Comparison of ENCODE assay signal across 15 cellular contexts in genomic region chr5:78243639-78244038, GRCh38. TPM values are rescaled to one million over a fixed set of nuclear protein-coding genes. Genes with fewer than 3 reads are reported as not detected.
DNase-seq lines count a peak whose midpoint lies in the region; ATAC-seq and TF ChIP-seq lines count a peak whose summit lies in the region.
"Had no signal": no experiment of that assay in that cellular context is flagged by ENCODE, and none has a peak within 500 bp of the region (broad histone marks: within the 10 kb centered on the region; RNA-seq: fewer than 3 reads in every experiment).

No MANE protein-coding gene starts in this region.

- dilution Hi-C loops in IMR-90 (cut with HindIII; ENCODE audit: low sequenced_read_pairs, unreplicated experiment) = no loop called here

- TF ChIP-seq RAD21 in IMR-90 (IDR thresholded peaks at IDR 0.05; ENCODE audit: low read length) = no peak

- no peak overlapping the region for H2AK9ac ChIP-seq in IMR-90 (replicated peaks; ENCODE audit: low read depth, low read length, poor library complexity)

- TF ChIP-seq POLR2A in IMR-90 (IDR thresholded peaks at IDR 0.05; ENCODE audit: low read depth, low read length) = no peak
- TF ChIP-seq POLR2A in suprapubic skin (IDR thresholded peaks at IDR 0.05) = no peak

- intact Hi-C loops in IMR-90 (cut with micrococcal nuclease) = loop anchor here (5.0 kb wide), 1 partner anchor 49 kb away; the partner anchor contains the start of gene AP3B1

- POLR2A ChIA-PET in IMR-90 (lab: Charles Lee; ENCODE audit: unreplicated experiment) = no interaction called here

- no TSS peak for BruUV-seq in IMR-90 (replicated peaks; lab: Mats Ljungman, UMichigan)

- H2AFZ ChIP-seq in IMR-90 (replicated peaks; ENCODE audit: low read length, poor library complexity) = no peak overlapping the region

- no peaks in the 10 kb centered on the region for H3K27me3 Mint-ChIP-seq in CD4-positive, CD25-positive, alpha-beta regulatory T cell

- H3K56ac ChIP-seq in IMR-90 (ENCODE audit: extremely low read depth, insufficient read depth, low read length) = no peak overlapping the region

- H3K36me3 Mint-ChIP-seq in CD4-positive, CD25-positive, alpha-beta regulatory T cell = peaks cover 41% of the 10 kb centered on the region

- no peak overlapping the region for H2BK120ac ChIP-seq in IMR-90 (ENCODE audit: low read depth, low read length)

- H3K27me3 ChIP-seq in CD4-positive, CD25-positive, alpha-beta regulatory T cell (ENCODE audit: control insufficient read depth, insufficient read depth, low read length) = no peaks in the 10 kb centered on the region
- no peaks in the 10 kb centered on the region for H3K27me3 ChIP-seq in IMR-90 (ENCODE audit: control insufficient read depth, insufficient read depth, low read length)
- no peaks in the 10 kb centered on the region for H3K27me3 ChIP-seq in suprapubic skin

- H3K4me2 ChIP-seq in IMR-90 (ENCODE audit: low read depth, low read length) = no peak overlapping the region

- H3K9me3 ChIP-seq in CD4-positive, CD25-positive, alpha-beta regulatory T cell (ENCODE audit: control insufficient read depth in 2 of 2, low read length in 2 of 2) = no peaks in the 10 kb centered on the region
- H3K9me3 ChIP-seq in IMR-90 (ENCODE audit: control insufficient read depth, insufficient read depth, low read length) (no peaks in the 10 kb centered on the region), suprapubic skin (no peaks in the 10 kb centered on the region)

- peaks cover 4% of the 10 kb centered on the region for H3K9me1 ChIP-seq in IMR-90 (ENCODE audit: insufficient read depth, low read length)

- H3K9ac ChIP-seq in IMR-90 (ENCODE audit: low read depth, low read length) = no peak overlapping the region

- H3K9me3 Mint-ChIP-seq in CD4-positive, CD25-positive, alpha-beta regulatory T cell = no peaks in the 10 kb centered on the region
- H3K9me3 Mint-ChIP-seq: neural crest cell had no signal

- H3K79me1 ChIP-seq in IMR-90 (ENCODE audit: low read depth in 1 of 2, low read length in 2 of 2) = peaks cover 16 to 44% of the 10 kb centered on the region in 2 experiments

- H4K5ac ChIP-seq in IMR-90 (ENCODE audit: low read depth, low read length) = no peak overlapping the region

- H3K4me3 Mint-ChIP-seq in CD4-positive, CD25-positive, alpha-beta regulatory T cell = no peak overlapping the region
- H3K4me3 Mint-ChIP-seq: neural crest cell had no signal

- no peak overlapping the region; the same call in 1 of the 2 replicates for H3K18ac ChIP-seq in IMR-90 (ENCODE audit: low read depth, low read length)

- CTCF ChIA-PET in IMR-90 (lab: Yijun Ruan, JAX) = interaction anchor here (0.8 kb wide), 1 partner anchor 47 kb away, joined by 3 read pairs; no protein-coding TSS in a partner anchor

- H3K4ac ChIP-seq in IMR-90 (ENCODE audit: low read depth, low read length) = no peak overlapping the region

- no peak overlapping the region for H3K27ac ChIP-seq in CD4-positive, CD25-positive, alpha-beta regulatory T cell (ENCODE audit: insufficient read depth, low read length, poor library complexity, severe bottlenecking)
- H3K27ac ChIP-seq in IMR-90 (ENCODE audit: insufficient read depth, low read length) (peak overlapping the region; percentile 27; the same call in 1 of the 2 replicates), suprapubic skin (no peak overlapping the region)

- H3K4me3 ChIP-seq in CD4-positive, CD25-positive, alpha-beta regulatory T cell (ENCODE audit: low read depth, low read length) = no peak overlapping the region
- H3K4me3 ChIP-seq in IMR-90 (ENCODE audit: insufficient read depth, low read depth, low read length) = no peak overlapping the region
- no peak overlapping the region for H3K4me3 ChIP-seq in suprapubic skin

- no peak overlapping the region for H3K23ac ChIP-seq in IMR-90 (ENCODE audit: low read depth, low read length)

- peaks cover 16 to 25% (median 21%) of the 10 kb centered on the region in 4 donors for H3K4me1 Mint-ChIP-seq in CD4-positive, CD25-positive, alpha-beta regulatory T cell
- H3K4me1 Mint-ChIP-seq: neural crest cell had no signal

- no peak overlapping the region for H2BK20ac ChIP-seq in IMR-90 (ENCODE audit: low read depth, low read length)

- no peaks in the 10 kb centered on the region for H3K4me1 ChIP-seq in CD4-positive, CD25-positive, alpha-beta regulatory T cell (ENCODE audit: control insufficient read depth, insufficient read depth, low read length, poor library complexity, severe bottlenecking)
- H3K4me1 ChIP-seq in IMR-90 (ENCODE audit: control insufficient read depth, insufficient read depth, low read length) (peaks cover 5% of the 10 kb centered on the region), suprapubic skin (no peaks in the 10 kb centered on the region)

- no peak overlapping the region; the same call in 1 of the 2 replicates for H2AK5ac ChIP-seq in IMR-90 (ENCODE audit: low read depth, low read length)

- H2BK15ac ChIP-seq in IMR-90 (ENCODE audit: low read depth, low read length) = no peak overlapping the region

- no peak overlapping the region for H4K8ac ChIP-seq in IMR-90 (ENCODE audit: low read depth in 2 of 2, low read length in 2 of 2)

- in situ Hi-C loops in IMR-90 (cut with MboI; ENCODE audit: low sequenced_read_pairs) = no loop called here

- TF ChIP-seq CTCF in IMR-90 (conservative IDR thresholded peaks at IDR 0.05; ENCODE audit: low read depth, low read length) (no peak), suprapubic skin (IDR thresholded peaks at IDR 0.05) (no peak)

- H2BK5ac ChIP-seq in IMR-90 (ENCODE audit: low read depth, low read length, poor library complexity, severe bottlenecking) = peak overlapping the region; percentile 18

- peaks cover 22% of the 10 kb centered on the region for H4K20me1 ChIP-seq in IMR-90 (ENCODE audit: insufficient read depth, low read length)

- ATAC-seq in CD4-positive, CD25-positive, alpha-beta regulatory T cell (ENCODE audit: low read depth in 2 of 2) = no peak
- ATAC-seq in IMR-90 (ENCODE audit: low read depth) = peak; percentile 97
- no peak for ATAC-seq in HG02885 (IDR thresholded peaks at IDR 0.05; ENCODE audit: poor library complexity, unreplicated experiment)
- ATAC-seq in GM19463 (IDR thresholded peaks at IDR 0.05; ENCODE audit: unreplicated experiment) = no peak
- ATAC-seq: left colon had no signal

- no peak overlapping the region for H3K14ac ChIP-seq in IMR-90 (replicated peaks; ENCODE audit: low read depth, low read length)

- no peak for DNase-seq in CD4-positive, CD25-positive, alpha-beta regulatory T cell
- DNase-seq in IMR-90 (peak; percentile 88), dedifferentiated amniotic fluid mesenchymal stem cell (ENCODE audit: extremely low spot score) (peak; percentile 25), myocyte (ENCODE audit: low read depth) (peak; percentile 21), suprapubic skin (ENCODE audit: low spot score in 2 of 2) (no peak), NCI-H1092 (lab: John Stamatoyannopoulos, UW) (no peak)
- DNase-seq: amygdala; COR-L47; effector CD8-positive, alpha-beta T cell; left colon; NCI-H2171; SW 1271 had no signal

- peaks cover 2% of the 10 kb centered on the region for H3K36me3 ChIP-seq in CD4-positive, CD25-positive, alpha-beta regulatory T cell (ENCODE audit: control insufficient read depth, insufficient read depth, low read length)
- peaks cover 5% of the 10 kb centered on the region for H3K36me3 ChIP-seq in IMR-90 (ENCODE audit: control insufficient read depth, insufficient read depth, low read length)
- H3K36me3 ChIP-seq in suprapubic skin = peaks cover 3% of the 10 kb centered on the region

- no peak for TF ChIP-seq EP300 in suprapubic skin (IDR thresholded peaks at IDR 0.05)

- H3K27ac Mint-ChIP-seq in CD4-positive, CD25-positive, alpha-beta regulatory T cell = peak overlapping the region in 2 of 3 donors; percentile 2 to 42

- no peak overlapping the region for H4K91ac ChIP-seq in IMR-90 (ENCODE audit: insufficient read depth, low read depth, low read length)

TF ChIP-seq in IMR-90, 13 proteins besides CTCF, POLR2A, EP300 and RAD21:
- TF ChIP-seq BHLHE40 (IDR thresholded peaks at IDR 0.05; ENCODE audit: low read depth, low read length) (peak; percentile 75), NFE2L2 (IDR thresholded peaks at IDR 0.05; ENCODE audit: low read depth, low read length) (no peak), FOS (IDR thresholded peaks at IDR 0.05; ENCODE audit: low read depth, low read length) (peak; percentile 51; the same call in 1 of the 2 replicates), RFX5 (IDR thresholded peaks at IDR 0.05; ENCODE audit: low read depth, low read length) (no peak)

RNA-seq across cellular contexts. Expression of gene AP3B1, which starts 50.9 kb away (rescaled TPM):
- 44.5 TPM for total RNA-seq in CD4-positive, CD25-positive, alpha-beta regulatory T cell
- polyA plus RNA-seq in CD4-positive, CD25-positive, alpha-beta regulatory T cell = 10 to 100 TPM; 27.9 to 36.0 (median 30.7) TPM
- total RNA-seq in IMR-90 (2012; rRNA removed) = 59.0 and 67.8 TPM in 2 replicates
- polyA plus RNA-seq in IMR-90 (2012; rRNA removed) = 24.0 and 33.1 TPM in 2 replicates
- 10.0 and 13.1 TPM in 2 replicates for polyA plus RNA-seq in IMR-90 (2012; cell fraction: cytosol; rRNA removed)
- 5.0 and 33.9 TPM in 2 replicates for polyA plus RNA-seq in IMR-90 (2012; cell fraction: nucleus; rRNA removed; ENCODE audit: low replicate concordance)
- 47.4 and 50.0 TPM in 2 replicates for total RNA-seq in myocyte
- 32.1 TPM for polyA plus RNA-seq in myocyte (2012)
- total RNA-seq in suprapubic skin = 10 to 100 TPM; 32.2 to 44.0 (median 33.1) TPM

Comparison
In these comparisons a context has a peak if more than half of its experiments do, and no peak if none do; other contexts are left out.
1. DNase-seq: peak in IMR-90 (single experiment), dedifferentiated amniotic fluid mesenchymal stem cell (single experiment) and myocyte (single experiment); none in CD4-positive, CD25-positive, alpha-beta regulatory T cell (0 of 3), suprapubic skin (0 of 2) and NCI-H1092 (single experiment).